Comparison of ENCODE assay signal across 8 cellular contexts in genomic region chr6:168440520-168441433, GRCh38. TPM values are rescaled to one million over a fixed set of nuclear protein-coding genes. Genes with fewer than 3 reads are reported as not detected.
DNase-seq lines count a peak whose midpoint lies in the region; ATAC-seq and TF ChIP-seq lines count a peak whose summit lies in the region.

Gene SMOC2, plus strand, starts transcription at chr6:168441184. Its CDS starts 187 bp downstream, at chr6:168441371.

- no peaks in the 10 kb centered on the region for H3K36me3 Mint-ChIP-seq in neural crest cell (ENCODE audit: low read depth)

- H3K9me3 Mint-ChIP-seq in neural crest cell = no peaks in the 10 kb centered on the region

- ATAC-seq in gastroesophageal sphincter = peak; percentile 74
- no peak for ATAC-seq in GM21423 (IDR thresholded peaks at IDR 0.05; ENCODE audit: unreplicated experiment)

- H3K4me3 Mint-ChIP-seq in neural crest cell = peak within 1 kb of the TSS; percentile 82

- H3K27ac Mint-ChIP-seq in neural crest cell (ENCODE audit: unreplicated experiment) = no peak within 1 kb of the TSS

- peak within 1 kb of the TSS; percentile 72 to 83 for H3K4me3 ChIP-seq in gastroesophageal sphincter

- peaks cover 21% of the 10 kb centered on the region for H3K27me3 ChIP-seq in gastroesophageal sphincter

- H3K4me1 ChIP-seq in gastroesophageal sphincter = peaks cover 0 to 41% (median 5%) of the 10 kb centered on the region in 3 donors

- no peaks in the 10 kb centered on the region for H3K36me3 ChIP-seq in gastroesophageal sphincter

- peaks cover 87% of the 10 kb centered on the region for H3K27me3 Mint-ChIP-seq in neural crest cell (ENCODE audit: low read depth)

- peak in 2 of 4 experiments; percentile 13 to 17 for TF ChIP-seq CTCF in gastroesophageal sphincter (IDR thresholded peaks at IDR 0.05)
- no peak for TF ChIP-seq CTCF in neural crest cell (conservative IDR thresholded peaks at IDR 0.05)

- TF ChIP-seq POLR2A in gastroesophageal sphincter (IDR thresholded peaks at IDR 0.05) = peak; percentile 39 to 41

- no peak for TF ChIP-seq EP300 in gastroesophageal sphincter (IDR thresholded peaks at IDR 0.05)

- no peaks in the 10 kb centered on the region for H3K9me3 ChIP-seq in gastroesophageal sphincter

- no CpG with 5 or more reads among the region's 81 CpGs for WGBS in gastroesophageal sphincter (ENCODE audit: low coverage in 1 of 2), 2 donors

- peaks cover 14% of the 10 kb centered on the region for H3K4me1 Mint-ChIP-seq in neural crest cell

- H3K27ac ChIP-seq in gastroesophageal sphincter = peak within 1 kb of the TSS; percentile 3 to 81 (median 66)

- peak; percentile 47 for DNase-seq in activated CD8-positive, alpha-beta memory T cell treated with anti-CD3 and anti-CD28 coated beads for 24 hours
- DNase-seq in activated CD8-positive, alpha-beta memory T cell treated with anti-CD3 and anti-CD28 coated beads, Interleukin-2, amount 50 U/mL, for 48 hours = no peak
- DNase-seq in neural crest cell (ENCODE audit: low read depth, low spot score) (no peak), NAMALWA (ENCODE audit: low spot score) (no peak), AML-193 (lab: John Stamatoyannopoulos, UW) (no peak), NCI-H1048 (lab: John Stamatoyannopoulos, UW) (no peak)

RNA-seq across cellular contexts. Expression of gene SMOC2, which starts in this region (rescaled TPM):
- total RNA-seq in gastroesophageal sphincter = 100 to 1,000 TPM in 3 of 4 donors, 10 to 100 TPM in 1; 45.8 to 382 (median 160) TPM
- 0.14 and 0.23 TPM in 2 replicates for total RNA-seq in neural crest cell

Comparison
In these comparisons a context has a peak if more than half of its experiments do, and no peak if none do; other contexts are left out.
1. RNA of gene SMOC2 (total RNA-seq): 45.8 to 382 TPM in gastroesophageal sphincter; 0.14 to 0.23 TPM in neural crest cell; every median in the first group is over 10 times any median in the second.